Comparison of ENCODE assay signal across 38 cellular contexts in the genomic region with DNA sequence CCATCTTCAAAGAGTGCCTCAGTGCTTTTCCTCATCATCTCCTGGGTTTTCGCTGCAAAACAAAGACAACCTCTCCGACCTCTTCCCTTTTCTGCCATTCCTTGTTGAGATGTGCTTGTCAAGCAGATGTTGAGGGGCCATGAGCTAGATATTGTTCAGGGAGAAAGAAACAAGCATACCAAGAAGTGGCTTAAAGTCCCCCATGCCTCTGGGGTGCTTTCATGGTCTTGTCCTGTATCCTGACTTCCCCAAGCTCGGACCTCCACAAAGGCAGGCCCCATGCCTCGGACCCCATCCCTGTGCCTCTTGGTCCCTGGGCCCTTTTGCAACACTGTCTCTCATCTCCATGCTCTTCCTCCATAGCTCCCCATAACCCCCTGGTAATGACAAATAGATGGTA.
"Had no signal": no experiment of that assay in that cellular context is flagged by ENCODE, and none has a peak within 500 bp of the region (broad histone marks: within the 10 kb centered on the region; RNA-seq: fewer than 3 reads in every experiment).

No MANE protein-coding gene starts in this region.

- H3K27ac Mint-ChIP-seq: activated naive CD4-positive, alpha-beta T cell treated with anti-CD3 and anti-CD28 coated beads for 36 hours; activated naive CD4-positive, alpha-beta T cell treated with anti-CD3 and anti-CD28 coated beads, Interleukin-2, amount 10 ng/mL, durations not matched to agents 7 days and 5 days; activated naive CD4-positive, alpha-beta T cell treated with anti-CD3 and anti-CD28 coated beads, Interleukin-2, amount 50 U/mL, for 24 hours; activated naive CD4-positive, alpha-beta T cell treated with anti-CD3 and anti-CD28 coated beads, Interleukin-2, amount 50 U/mL, for 72 hours; activated naive CD8-positive, alpha-beta T cell; activated naive CD8-positive, alpha-beta T cell treated with anti-CD3 and anti-CD28 coated beads for 36 hours; activated naive CD8-positive, alpha-beta T cell treated with anti-CD3 and anti-CD28 coated beads, Interleukin-2, amount 10 ng/mL, durations not matched to agents 7 days and 5 days; activated naive CD8-positive, alpha-beta T cell treated with anti-CD3 and anti-CD28 coated beads, Interleukin-2, amount 50 U/mL, for 24 hours; activated T-cell treated with anti-CD3 and anti-CD28 coated beads, Interleukin-2, amount 50 U/mL, for 24 hours; activated T-cell treated with anti-CD3 and anti-CD28 coated beads, Interleukin-2, amount 50 U/mL, for 72 hours; activated T-helper 1 cell treated with anti-CD3 and anti-CD28 coated beads, Interleukin-12 subunit alpha, Interleukin-12 subunit beta, Interleukin-2, Interleukin-4 antibody, amounts not matched to agents 30 ng/mL and 10 ng/mL and 1 ng/mL, durations not matched to agents 14 hours and 24 hours and 36 hours; activated T-helper 17 cell treated with anti-CD3 and anti-CD28 coated beads, Interleukin-2, amount 50 U/mL, for 72 hours; activated T-helper 2 cell treated with anti-CD3 and anti-CD28 coated beads, Interferon-gamma antibody, Interleukin-2, Interleukin-4, amounts not matched to agents 10 μg/mL and 5 μg/mL and 100 μg/mL, durations not matched to agents 14 hours and 24 hours and 36 hours; brain had no signal

- DNase-seq: activated effector memory CD4-positive, alpha-beta T cell treated with anti-CD3 and anti-CD28 coated beads, Interleukin-2, amount 50 U/mL, for 16 hours; activated effector memory CD4-positive, alpha-beta T cell treated with Interleukin-2 at 50 U/mL for 16 hours; activated gamma-delta T cell; activated gamma-delta T cell treated with Interleukin-2 at 50 U/mL for 16 hours; activated naive CD4-positive, alpha-beta T cell; activated naive CD4-positive, alpha-beta T cell treated with anti-CD3 and anti-CD28 coated beads for 36 hours; activated naive CD4-positive, alpha-beta T cell treated with anti-CD3 and anti-CD28 coated beads, Interleukin-2, amount 10 ng/mL, durations not matched to agents 7 days and 5 days; activated naive CD4-positive, alpha-beta T cell treated with anti-CD3 and anti-CD28 coated beads, Interleukin-2, amount 50 U/mL, for 16 hours; activated naive CD4-positive, alpha-beta T cell treated with Interleukin-2 at 50 U/mL for 16 hours; activated naive CD8-positive, alpha-beta T cell treated with anti-CD3 and anti-CD28 coated beads for 36 hours; activated naive CD8-positive, alpha-beta T cell treated with anti-CD3 and anti-CD28 coated beads, Interleukin-2, amount 10 ng/mL, durations not matched to agents 7 days and 5 days; activated naive CD8-positive, alpha-beta T cell treated with anti-CD3 and anti-CD28 coated beads, Interleukin-2, amount 50 U/mL, for 24 hours; activated T-cell treated with anti-CD3 and anti-CD28 coated beads, Interleukin-2, amount 50 U/mL, for 1 hour; activated T-cell treated with anti-CD3 and anti-CD28 coated beads, Interleukin-2, amount 50 U/mL, for 24 hours; activated T-cell treated with anti-CD3 and anti-CD28 coated beads, Interleukin-2, amount 50 U/mL, for 4 hours; activated T-cell treated with anti-CD3 and anti-CD28 coated beads, Interleukin-2, amount 50 U/mL, for 48 hours; activated T-cell treated with anti-CD3 and anti-CD28 coated beads, Interleukin-2, amount 50 U/mL, for 72 hours; adrenal gland; amniotic stem cell; amygdala; anterior cingulate cortex; aorta; body of pancreas; brain microvascular endothelial cell; caudate nucleus; central memory CD4-positive, alpha-beta T cell; cerebellar nuclear complex had no signal

- H3K36me3 ChIP-seq: adrenal gland, ascending aorta, brain microvascular endothelial cell, breast epithelium, cardiac muscle cell had no signal

- H3K4me3 Mint-ChIP-seq: activated naive CD4-positive, alpha-beta T cell treated with anti-CD3 and anti-CD28 coated beads for 36 hours; activated naive CD4-positive, alpha-beta T cell treated with anti-CD3 and anti-CD28 coated beads, Interleukin-2, amount 10 ng/mL, durations not matched to agents 7 days and 5 days; activated naive CD4-positive, alpha-beta T cell treated with anti-CD3 and anti-CD28 coated beads, Interleukin-2, amount 50 U/mL, for 24 hours; activated naive CD8-positive, alpha-beta T cell; activated naive CD8-positive, alpha-beta T cell treated with anti-CD3 and anti-CD28 coated beads for 36 hours; activated naive CD8-positive, alpha-beta T cell treated with anti-CD3 and anti-CD28 coated beads, Interleukin-2, amount 10 ng/mL, durations not matched to agents 7 days and 5 days; activated naive CD8-positive, alpha-beta T cell treated with anti-CD3 and anti-CD28 coated beads, Interleukin-2, amount 50 U/mL, for 24 hours; activated T-cell treated with anti-CD3 and anti-CD28 coated beads, Interleukin-2, amount 50 U/mL, for 24 hours; activated T-cell treated with anti-CD3 and anti-CD28 coated beads, Interleukin-2, amount 50 U/mL, for 4 hours; activated T-cell treated with anti-CD3 and anti-CD28 coated beads, Interleukin-2, amount 50 U/mL, for 72 hours; activated T-helper 1 cell treated with anti-CD3 and anti-CD28 coated beads, Interleukin-12 subunit alpha, Interleukin-12 subunit beta, Interleukin-2, Interleukin-4 antibody, amounts not matched to agents 30 ng/mL and 10 ng/mL and 1 ng/mL, durations not matched to agents 14 hours and 24 hours and 36 hours; activated T-helper 17 cell treated with anti-CD3 and anti-CD28 coated beads, Interleukin-2, amount 50 U/mL, for 72 hours; brain; central memory CD8-positive, alpha-beta T cell had no signal

- H3K27me3 Mint-ChIP-seq: activated naive CD4-positive, alpha-beta T cell treated with anti-CD3 and anti-CD28 coated beads, Interleukin-2, amount 10 ng/mL, durations not matched to agents 7 days and 5 days; activated naive CD8-positive, alpha-beta T cell treated with anti-CD3 and anti-CD28 coated beads, Interleukin-2, amount 10 ng/mL, durations not matched to agents 7 days and 5 days had no signal

- H3K9me3 ChIP-seq: adrenal gland, ascending aorta, body of pancreas had no signal

- H3K4me1 Mint-ChIP-seq: activated naive CD4-positive, alpha-beta T cell treated with anti-CD3 and anti-CD28 coated beads, Interleukin-2, amount 10 ng/mL, durations not matched to agents 7 days and 5 days; activated naive CD4-positive, alpha-beta T cell treated with anti-CD3 and anti-CD28 coated beads, Interleukin-2, amount 50 U/mL, for 24 hours; activated naive CD8-positive, alpha-beta T cell treated with anti-CD3 and anti-CD28 coated beads for 36 hours; activated naive CD8-positive, alpha-beta T cell treated with anti-CD3 and anti-CD28 coated beads, Interleukin-2, amount 10 ng/mL, durations not matched to agents 7 days and 5 days; activated naive CD8-positive, alpha-beta T cell treated with anti-CD3 and anti-CD28 coated beads, Interleukin-2, amount 50 U/mL, for 24 hours; activated T-helper 17 cell treated with anti-CD3 and anti-CD28 coated beads, Interleukin-2, amount 50 U/mL, for 72 hours; brain; central memory CD8-positive, alpha-beta T cell had no signal

- H3K27ac ChIP-seq: adrenal gland, ascending aorta, body of pancreas, brain microvascular endothelial cell, breast epithelium, cardiac muscle cell had no signal

- H3K4me1 ChIP-seq: adrenal gland, ascending aorta, body of pancreas, breast epithelium had no signal

- ATAC-seq: activated naive CD4-positive, alpha-beta T cell treated with anti-CD3 and anti-CD28 coated beads, Interleukin-2, amount 50 U/mL, for 72 hours; activated naive CD8-positive, alpha-beta T cell treated with anti-CD3 and anti-CD28 coated beads, Interleukin-2, amount 50 U/mL, for 24 hours; activated T-cell treated with anti-CD3 and anti-CD28 coated beads, Interleukin-2, amount 50 U/mL, for 4 hours; activated T-cell treated with anti-CD3 and anti-CD28 coated beads, Interleukin-2, amount 50 U/mL, for 72 hours; activated T-helper 17 cell treated with anti-CD3 and anti-CD28 coated beads, Interleukin-2, amount 50 U/mL, for 72 hours; body of pancreas had no signal

- H3K27me3 ChIP-seq: adrenal gland, ascending aorta, body of pancreas, brain microvascular endothelial cell had no signal

- H3K36me3 Mint-ChIP-seq: activated naive CD4-positive, alpha-beta T cell treated with anti-CD3 and anti-CD28 coated beads, Interleukin-2, amount 10 ng/mL, durations not matched to agents 7 days and 5 days; activated naive CD4-positive, alpha-beta T cell treated with anti-CD3 and anti-CD28 coated beads, Interleukin-2, amount 50 U/mL, for 24 hours; activated naive CD4-positive, alpha-beta T cell treated with anti-CD3 and anti-CD28 coated beads, Interleukin-2, amount 50 U/mL, for 72 hours; activated naive CD8-positive, alpha-beta T cell; activated naive CD8-positive, alpha-beta T cell treated with anti-CD3 and anti-CD28 coated beads for 36 hours; activated naive CD8-positive, alpha-beta T cell treated with anti-CD3 and anti-CD28 coated beads, Interleukin-2, amount 10 ng/mL, durations not matched to agents 7 days and 5 days; brain had no signal

- H3K4me3 ChIP-seq: adrenal gland, ascending aorta, body of pancreas, breast epithelium, cardiac muscle cell had no signal

- H3K9me3 Mint-ChIP-seq: activated naive CD4-positive, alpha-beta T cell treated with anti-CD3 and anti-CD28 coated beads for 36 hours; activated naive CD4-positive, alpha-beta T cell treated with anti-CD3 and anti-CD28 coated beads, Interleukin-2, amount 10 ng/mL, durations not matched to agents 7 days and 5 days; activated naive CD8-positive, alpha-beta T cell treated with anti-CD3 and anti-CD28 coated beads for 36 hours; activated naive CD8-positive, alpha-beta T cell treated with anti-CD3 and anti-CD28 coated beads, Interleukin-2, amount 10 ng/mL, durations not matched to agents 7 days and 5 days; activated T-cell treated with anti-CD3 and anti-CD28 coated beads, Interleukin-2, amount 50 U/mL, for 24 hours; activated T-helper 1 cell treated with anti-CD3 and anti-CD28 coated beads, Interleukin-12 subunit alpha, Interleukin-12 subunit beta, Interleukin-2, Interleukin-4 antibody, amounts not matched to agents 30 ng/mL and 10 ng/mL and 1 ng/mL, durations not matched to agents 14 hours and 24 hours and 36 hours; activated T-helper 2 cell treated with anti-CD3 and anti-CD28 coated beads, Interferon-gamma antibody, Interleukin-2, Interleukin-4, amounts not matched to agents 10 μg/mL and 5 μg/mL and 100 μg/mL, durations not matched to agents 14 hours and 24 hours and 36 hours; brain; central memory CD8-positive, alpha-beta T cell had no signal
